8 cellular contexts compared by ENCODE assay signal in the genomic region with DNA sequence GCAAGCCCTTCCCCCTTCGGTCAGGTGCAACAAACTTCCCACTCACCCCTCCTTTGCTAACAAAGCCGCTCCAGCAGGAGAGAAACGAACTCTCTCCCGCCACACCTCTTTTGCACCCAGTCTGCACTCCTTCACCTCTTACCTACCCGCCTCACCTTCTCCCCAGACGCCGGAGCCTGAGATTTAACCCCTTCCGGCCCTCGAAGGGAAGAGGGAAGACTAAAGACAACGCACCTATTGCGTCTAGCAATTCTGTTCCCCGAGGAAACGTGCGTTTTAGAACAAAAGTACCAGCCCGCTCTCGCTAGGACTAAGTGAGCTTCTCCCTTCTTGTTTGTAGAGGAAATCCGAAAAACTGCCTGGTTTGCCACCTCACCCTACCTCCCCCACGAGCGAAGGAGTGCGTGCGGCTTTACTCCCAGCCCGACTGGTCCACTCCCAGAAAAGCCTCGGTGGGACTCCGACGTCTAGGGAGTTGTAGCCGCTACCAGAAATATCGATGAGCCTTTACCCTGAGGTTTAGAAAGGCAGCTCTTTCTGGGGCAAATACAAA.
DNase-seq lines count a peak whose midpoint lies in the region; TF ChIP-seq lines count a peak whose summit lies in the region.

No MANE protein-coding gene starts in this region.

- DNase-seq in COR-L47 (lab: John Stamatoyannopoulos, UW) (peak; percentile 72), GM20000 (ENCODE audit: low spot score) (peak; percentile 71), HS-5 (ENCODE audit: low read depth) (peak; percentile 80), NOMO-1 treated with DMSO at 0.1 percent for 48 hours (lab: John Stamatoyannopoulos, UW; ENCODE audit: unreplicated experiment) (peak; percentile 74), epidermal melanocyte (ENCODE audit: insufficient read length, low spot score) (peak; percentile 59), middle frontal gyrus (ENCODE audit: extremely low spot score, low spot score) (peak; percentile 63)
- DNase-seq in activated CD8-positive, alpha-beta memory T cell treated with anti-CD3 and anti-CD28 coated beads, Interleukin-2, amount 50 U/mL, for 24 hours (ENCODE audit: extremely low read depth) = peak; percentile 41
- DNase-seq in stimulated activated CD8-positive, alpha-beta memory T cell treated with anti-CD3 and anti-CD28 coated beads, Interleukin-2, amount 100 ng/mL, for 1 hour (ENCODE audit: low read depth in 2 of 2) = peak; percentile 10 to 39

- no peak for TF ChIP-seq CTCF in GM20000 (IDR thresholded peaks at IDR 0.05; ENCODE audit: extremely low read depth, missing control alignments)

Comparison
In these comparisons a context has a peak if more than half of its experiments do, and no peak if none do; other contexts are left out.
1. Peak in every context shown above with its lines: DNase-seq.
2. DNase-seq: peak in every context shown above with its lines; median percentile 80 in HS-5; 74 in NOMO-1 treated with DMSO at 0.1 percent for 48 hours; 72 in COR-L47; 71 in GM20000; 63 in middle frontal gyrus; 59 in epidermal melanocyte; 41 in activated CD8-positive, alpha-beta memory T cell treated with anti-CD3 and anti-CD28 coated beads, Interleukin-2, amount 50 U/mL, for 24 hours; 24 in stimulated activated CD8-positive, alpha-beta memory T cell treated with anti-CD3 and anti-CD28 coated beads, Interleukin-2, amount 100 ng/mL, for 1 hour.